Comparison of ENCODE assay signal across 9 cellular contexts in genomic region chr6:34146021-34146782, GRCh38. TPM values are rescaled to one million over a fixed set of nuclear protein-coding genes. Genes with fewer than 3 reads are reported as not detected.
DNase-seq lines count a peak whose midpoint lies in the region; ATAC-seq, FAIRE-seq and TF ChIP-seq lines count a peak whose summit lies in the region.
"Had no signal": no experiment of that assay in that cellular context is flagged by ENCODE, and none has a peak within 500 bp of the region (broad histone marks: within the 10 kb centered on the region; RNA-seq: fewer than 3 reads in every experiment).

Gene GRM4, minus strand, starts transcription at chr6:34146087. Its CDS starts 12,591 bp downstream, at chr6:34133496.

- H3K27me3 Mint-ChIP-seq in Calu3 (ENCODE audit: unreplicated experiment) = peaks cover 100% of the 10 kb centered on the region

- H3K27ac ChIP-seq in pancreas = no peak within 1 kb of the TSS

- no peak for ATAC-seq in pancreas
- ATAC-seq in HG03565 (IDR thresholded peaks at IDR 0.05; ENCODE audit: unreplicated experiment) = no peak

- H3K9me3 ChIP-seq in pancreas = no peaks in the 10 kb centered on the region

- H3K9me3 Mint-ChIP-seq in Calu3 (ENCODE audit: low read depth, unreplicated experiment) = no peaks in the 10 kb centered on the region

- H3K36me3 Mint-ChIP-seq in Calu3 (ENCODE audit: insufficient read depth, unreplicated experiment) = peaks cover 5% of the 10 kb centered on the region

- no peak for TF ChIP-seq CTCF in Calu3 (IDR thresholded peaks at IDR 0.05; ENCODE audit: unreplicated experiment)
- TF ChIP-seq CTCF in epithelial cell of esophagus (IDR thresholded peaks at IDR 0.05; ENCODE audit: insufficient read depth, low read depth, low read length, missing control alignments) = no peak
- TF ChIP-seq CTCF in pancreas (IDR thresholded peaks at IDR 0.05) = no peak

- no TSS peak for BruUV-seq in Calu3 (replicated peaks; lab: Mats Ljungman, UMichigan)

- H3K27ac Mint-ChIP-seq in Calu3 (ENCODE audit: unreplicated experiment) = no peak within 1 kb of the TSS

- peaks cover 13% of the 10 kb centered on the region for H3K4me1 Mint-ChIP-seq in Calu3 (ENCODE audit: low read depth, unreplicated experiment)

- H3K4me3 Mint-ChIP-seq in Calu3 (ENCODE audit: low read depth, unreplicated experiment) = peak within 1 kb of the TSS; percentile 78

- H3K4me3 ChIP-seq in epithelial cell of esophagus (ENCODE audit: low read length) (peak within 1 kb of the TSS; percentile 26), pancreas (peak within 1 kb of the TSS; percentile 10 to 46 (median 22))

- H3K4me1 ChIP-seq in pancreas = peaks cover 10 to 16% (median 15%) of the 10 kb centered on the region in 3 donors

- no peak for FAIRE-seq in pancreas (lab: Jason Lieb, UNC)

- peaks cover 0 to 36% (median 5%) of the 10 kb centered on the region in 4 donors for H3K27me3 ChIP-seq in pancreas

- no peaks in the 10 kb centered on the region for H3K36me3 ChIP-seq in pancreas

- DNase-seq in Calu3 (no peak), NCI-H69 (lab: John Stamatoyannopoulos, UW) (peak; percentile 63), epithelial cell of esophagus (ENCODE audit: low read depth) (no peak), pancreas (peak in 2 of 6 donors; percentile 39 to 52), A172 (ENCODE audit: low spot score) (no peak), OCI-M1 (lab: John Stamatoyannopoulos, UW) (no peak), COLO668 (lab: John Stamatoyannopoulos, UW; ENCODE audit: unreplicated experiment) (no peak)
- DNase-seq: amniotic stem cell had no signal

- CTCF ChIA-PET in Calu3 (lab: Charles Lee) = interaction anchor here (0.5 to 1.2 kb wide), 2 partner anchors 91 to 435 kb away, joined by 3 to 4 read pairs; partner anchors contain the start of gene UQCC2

- 44 to 45% methylated on average over 20 of the region's 20 CpGs for WGBS in pancreas, 2 donors

- intact Hi-C loops in Calu3 (cut with micrococcal nuclease; ENCODE audit: unreplicated experiment) = loop anchor here (10.0 kb wide), 1 partner anchor 431 kb away; the partner anchor contains the start of gene UQCC2
- intact Hi-C loops in pancreas (cut with DNase I) = loop anchor here in 1 of 3 donors (5.0 kb wide), 1 partner anchor 84 kb away; no protein-coding TSS in a partner anchor

RNA-seq across cellular contexts. Expression of gene GRM4, which starts in this region (rescaled TPM):
- total RNA-seq in Calu3 (2022) (not detected in 2 replicates), pancreas (1 to 10 TPM in 3 of 6 donors, under 1 TPM in 3; 0.23 to 1.9 (median 1.1) TPM)
- polyA plus RNA-seq in pancreas = 1 to 10 TPM; 2.2 to 6.8 TPM
- 0.96 TPM in 1 of 2 replicates, not detected in the other for total RNA-seq in A172 (2014; rRNA removed; shearing (Covaris generic))
